Comparison of ENCODE assay signal across 8 cellular contexts in genomic region chr2:65056215-65056989, GRCh38. TPM values are rescaled to one million over a fixed set of nuclear protein-coding genes. Genes with fewer than 3 reads are reported as not detected.
DNase-seq lines count a peak whose midpoint lies in the region; ATAC-seq and TF ChIP-seq lines count a peak whose summit lies in the region.

A gene with protein sequence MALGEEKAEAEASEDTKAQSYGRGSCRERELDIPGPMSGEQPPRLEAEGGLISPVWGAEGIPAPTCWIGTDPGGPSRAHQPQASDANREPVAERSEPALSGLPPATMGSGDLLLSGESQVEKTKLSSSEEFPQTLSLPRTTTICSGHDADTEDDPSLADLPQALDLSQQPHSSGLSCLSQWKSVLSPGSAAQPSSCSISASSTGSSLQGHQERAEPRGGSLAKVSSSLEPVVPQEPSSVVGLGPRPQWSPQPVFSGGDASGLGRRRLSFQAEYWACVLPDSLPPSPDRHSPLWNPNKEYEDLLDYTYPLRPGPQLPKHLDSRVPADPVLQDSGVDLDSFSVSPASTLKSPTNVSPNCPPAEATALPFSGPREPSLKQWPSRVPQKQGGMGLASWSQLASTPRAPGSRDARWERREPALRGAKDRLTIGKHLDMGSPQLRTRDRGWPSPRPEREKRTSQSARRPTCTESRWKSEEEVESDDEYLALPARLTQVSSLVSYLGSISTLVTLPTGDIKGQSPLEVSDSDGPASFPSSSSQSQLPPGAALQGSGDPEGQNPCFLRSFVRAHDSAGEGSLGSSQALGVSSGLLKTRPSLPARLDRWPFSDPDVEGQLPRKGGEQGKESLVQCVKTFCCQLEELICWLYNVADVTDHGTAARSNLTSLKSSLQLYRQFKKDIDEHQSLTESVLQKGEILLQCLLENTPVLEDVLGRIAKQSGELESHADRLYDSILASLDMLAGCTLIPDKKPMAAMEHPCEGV (plus strand): TSS chr2:65056416. CDS start chr2:65069445, 13,029 bp downstream.

- no peaks in the 10 kb centered on the region for H3K9me2 ChIP-seq in PC-3 (replicated peaks; ENCODE audit: low read length)

- H3K36me3 Mint-ChIP-seq in activated T-cell treated with anti-CD3 and anti-CD28 coated beads, Interleukin-2, amount 50 U/mL, for 24 hours (ENCODE audit: low read depth): peaks cover 6% of the 10 kb centered on the region

- peak within 1 kb of the TSS; percentile 96 for H2AFZ ChIP-seq in PC-3 (ENCODE audit: low read length)

- H3K4me1 ChIP-seq in PC-3 (ENCODE audit: insufficient read depth, low read length): peaks cover 11% of the 10 kb centered on the region

- H3K4me2 ChIP-seq in PC-3 (ENCODE audit: low read length): peak within 1 kb of the TSS; percentile 90

- H3K27me3 ChIP-seq in PC-3 (ENCODE audit: low read length): no peaks in the 10 kb centered on the region

- H3K4me3 ChIP-seq in Jurkat, Clone E6-1 (ENCODE audit: low read length): peak within 1 kb of the TSS; percentile 71
- H3K4me3 ChIP-seq in PC-3 (ENCODE audit: low read length): peak within 1 kb of the TSS; percentile 83

- H3K79me2 ChIP-seq in PC-3 (ENCODE audit: low read length): peaks cover 16% of the 10 kb centered on the region

- H3K9ac ChIP-seq in PC-3 (ENCODE audit: low read length): peak within 1 kb of the TSS; percentile 71

- H3K4me3 Mint-ChIP-seq in activated T-cell treated with anti-CD3 and anti-CD28 coated beads, Interleukin-2, amount 50 U/mL, for 24 hours: peak within 1 kb of the TSS; percentile 93

- H3K9me3 ChIP-seq in PC-3 (ENCODE audit: low read length): no peaks in the 10 kb centered on the region

- CTCF ChIA-PET in PC-3 (lab: Charles Lee): interaction anchor here (0.6 to 1.4 kb wide), 3 partner anchors 8 to 139 kb away, joined by 3 to 6 read pairs (median 5); no protein-coding TSS in a partner anchor

- peak within 1 kb of the TSS; percentile 92 for H3K27ac Mint-ChIP-seq in activated T-cell treated with anti-CD3 and anti-CD28 coated beads, Interleukin-2, amount 50 U/mL, for 24 hours

- no peak within 1 kb of the TSS for H3K27ac ChIP-seq in PC-3 (ENCODE audit: low read length)

- no peaks in the 10 kb centered on the region for H3K27me3 Mint-ChIP-seq in activated T-cell treated with anti-CD3 and anti-CD28 coated beads, Interleukin-2, amount 50 U/mL, for 24 hours

- no TSS peak for BruUV-seq in PC-3 (replicated peaks; lab: Mats Ljungman, UMichigan)

- peak; percentile 99 for DNase-seq in DMS53 (lab: John Stamatoyannopoulos, UW)
- DNase-seq in Jurkat, Clone E6-1 (ENCODE audit: low read depth, low spot score): peak; percentile 96
- DNase-seq in PC-3: peak; percentile 98
- DNase-seq in activated T-cell treated with anti-CD3 and anti-CD28 coated beads, Interleukin-2, amount 50 U/mL, for 24 hours: peak; percentile 97
- peak; percentile 98 for DNase-seq in erythroblast (lab: John Stamatoyannopoulos, UW)
- peak; percentile 98 for DNase-seq in mucosa of gallbladder (ENCODE audit: low spot score)
- DNase-seq in stimulated activated CD8-positive, alpha-beta memory T cell treated with anti-CD3 and anti-CD28 coated beads, Interleukin-4, amount 100 ng/mL, for 24 hours (ENCODE audit: low read depth): peak; percentile 95

- H3K9me3 Mint-ChIP-seq in activated T-cell treated with anti-CD3 and anti-CD28 coated beads, Interleukin-2, amount 50 U/mL, for 24 hours: no peaks in the 10 kb centered on the region

- H4K20me1 ChIP-seq in PC-3 (ENCODE audit: low read length): no peaks in the 10 kb centered on the region

- POLR2A ChIA-PET in PC-3 (lab: Charles Lee; ENCODE audit: unreplicated experiment): interaction anchor here (0.6 to 1.1 kb wide), 7 partner anchors 8 to 358 kb away, joined by 3 to 34 read pairs (median 4); partner anchors contain the start of gene ACTR2

- H3K36me3 ChIP-seq in PC-3 (ENCODE audit: low read depth, low read length): no peaks in the 10 kb centered on the region

- peak; percentile 62 for TF ChIP-seq POLR2A in erythroblast (IDR thresholded peaks at IDR 0.05; ENCODE audit: low read length)

- no peak for TF ChIP-seq CTCF in PC-3 (conservative IDR thresholded peaks at IDR 0.05; ENCODE audit: low read depth, low read length)

- intact Hi-C loops in PC-3 (cut with micrococcal nuclease): no loop called here

- H3K4me1 Mint-ChIP-seq in activated T-cell treated with anti-CD3 and anti-CD28 coated beads, Interleukin-2, amount 50 U/mL, for 24 hours (ENCODE audit: low read depth): peaks cover 59% of the 10 kb centered on the region

- H3F3A ChIP-seq in PC-3 (ENCODE audit: low read length, unreplicated experiment): no peaks in the 10 kb centered on the region

- ATAC-seq in GM21717 (IDR thresholded peaks at IDR 0.05; ENCODE audit: unreplicated experiment): peak; percentile 85
- ATAC-seq in PC-3: peak; percentile 95

RNA-seq across cellular contexts. Expression of the gene that starts here (rescaled TPM):
- polyA plus RNA-seq in Jurkat, Clone E6-1 (2012; ENCODE audit: insufficient read depth, insufficient read length): 12.3 TPM
- total RNA-seq in PC-3 (2014; rRNA removed): 3.4 and 7.0 TPM in 2 replicates
- total RNA-seq in mucosa of gallbladder: 21.7 TPM
